27 cellular contexts compared by ENCODE assay signal in genomic region chr9:69496803-69497450, GRCh38.
DNase-seq lines count a peak whose midpoint lies in the region; ATAC-seq, FAIRE-seq and TF ChIP-seq lines count a peak whose summit lies in the region.
"Had no signal": no experiment of that assay in that cellular context is flagged by ENCODE, and none has a peak within 500 bp of the region (broad histone marks: within the 10 kb centered on the region; RNA-seq: fewer than 3 reads in every experiment).

No MANE protein-coding gene starts in this region.

- no peaks in the 10 kb centered on the region for H3K36me3 Mint-ChIP-seq in activated CD4-positive, alpha-beta memory T cell treated with anti-CD3 and anti-CD28 coated beads for 36 hours

- TF ChIP-seq RAD21 in HepG2 (CRISPR knock-in tag; IDR thresholded peaks at IDR 0.05): no peak

- FAIRE-seq in HepG2 (lab: Jason Lieb, UNC) (no peak), GM12891 (lab: Jason Lieb, UNC) (no peak)
- FAIRE-seq: keratinocyte, small intestine had no signal

- H3K27ac Mint-ChIP-seq in activated CD4-positive, alpha-beta memory T cell treated with anti-CD3 and anti-CD28 coated beads for 36 hours: no peak overlapping the region

- peaks cover 2% of the 10 kb centered on the region for H3K27me3 Mint-ChIP-seq in activated CD4-positive, alpha-beta memory T cell treated with anti-CD3 and anti-CD28 coated beads for 36 hours

- no peak overlapping the region for H3K27ac ChIP-seq in HepG2 (ENCODE audit: extremely low read length, insufficient read depth, low read length)
- no peak overlapping the region for H3K27ac ChIP-seq in right lobe of liver
- no peak overlapping the region for H3K27ac ChIP-seq in OCI-LY7 (ENCODE audit: low read depth, low read length, poor library complexity, severe bottlenecking)
- H3K27ac ChIP-seq: GM23248, heart right ventricle, left ventricle myocardium inferior, ovary, PC-9, tibial nerve had no signal

- POLR2A ChIA-PET in HepG2 (lab: Yijun Ruan, JAX) (no interaction called here), OCI-LY7 (lab: Charles Lee) (no interaction called here)
- POLR2A ChIA-PET in activated CD4-positive, alpha-beta memory T cell treated with anti-CD3 and anti-CD28 coated beads for 36 hours (lab: Charles Lee): no interaction called here

- H3K4me1 Mint-ChIP-seq in activated CD4-positive, alpha-beta memory T cell treated with anti-CD3 and anti-CD28 coated beads for 36 hours (ENCODE audit: low read depth): peaks cover 3% of the 10 kb centered on the region

- H3K79me2 ChIP-seq in HepG2 (ENCODE audit: insufficient read depth, low read length): no peaks in the 10 kb centered on the region
- no peaks in the 10 kb centered on the region for H3K79me2 ChIP-seq in OCI-LY7 (ENCODE audit: insufficient read depth, low read depth, low read length)

- H3K36me3 ChIP-seq in HepG2 (replicated peaks in 1 of 2; ENCODE audit: control insufficient read depth in 1 of 2, insufficient read depth in 2 of 2, low read length in 2 of 2) (no peaks in the 10 kb centered on the region), right lobe of liver (no peaks in the 10 kb centered on the region), OCI-LY7 (ENCODE audit: insufficient read depth, low read length) (no peaks in the 10 kb centered on the region)
- H3K36me3 ChIP-seq: BE2C, heart right ventricle, left ventricle myocardium inferior, ovary, tibial nerve had no signal

- CTCF ChIA-PET in HepG2 (lab: Yijun Ruan, JAX; ENCODE audit: low intra/inter-chr PET ratio, low total read pairs): no interaction called here
- CTCF ChIA-PET in activated CD4-positive, alpha-beta memory T cell treated with anti-CD3 and anti-CD28 coated beads for 36 hours (lab: Charles Lee): no interaction called here
- CTCF ChIA-PET in OCI-LY7 (lab: Charles Lee; ENCODE audit: unreplicated experiment): no interaction called here

- H3K9me2 ChIP-seq in OCI-LY7 (ENCODE audit: insufficient read depth, low read length): no peaks in the 10 kb centered on the region

- H3K4me3 ChIP-seq in HepG2 (replicated peaks in 1 of 3; ENCODE audit: insufficient read depth in 1 of 3, low read depth in 2 of 3, low read length in 3 of 3): no peak overlapping the region
- no peak overlapping the region for H3K4me3 ChIP-seq in right lobe of liver
- H3K4me3 ChIP-seq in OCI-LY7 (ENCODE audit: low read depth, low read length, poor library complexity, severe bottlenecking): no peak overlapping the region
- H3K4me3 ChIP-seq: GM23248, heart right ventricle, left ventricle myocardium inferior, ovary, PC-9, tibial nerve had no signal

- intact Hi-C loops in HepG2 (cut with micrococcal nuclease; ENCODE audit: unreplicated experiment): no loop called here
- intact Hi-C loops in right lobe of liver (cut with DNase I): no loop called here
- intact Hi-C loops in activated CD4-positive, alpha-beta memory T cell treated with anti-CD3 and anti-CD28 coated beads for 36 hours (cut with micrococcal nuclease): no loop called here
- intact Hi-C loops in OCI-LY7 (cut with micrococcal nuclease; ENCODE audit: unreplicated experiment): no loop called here

- DNase-seq in HepG2 (ENCODE audit: low spot score): no peak
- no peak for DNase-seq in right lobe of liver
- DNase-seq in activated CD4-positive, alpha-beta memory T cell treated with anti-CD3 and anti-CD28 coated beads for 36 hours: peak; percentile 18
- DNase-seq in stimulated activated naive CD8-positive, alpha-beta T cell treated with anti-CD3 and anti-CD28 coated beads, Interleukin-15, Interleukin-2, amounts not matched to agents 100 U/mL and 50 U/mL, for 24 hours: no peak
- no peak for DNase-seq in OCI-LY7 (ENCODE audit: low spot score)
- no peak for DNase-seq in GM12891 (ENCODE audit: insufficient read length, low spot score)
- DNase-seq: activated gamma-delta T cell treated with Interleukin-2 at 50 U/mL for 16 hours; activated T-cell treated with anti-CD3 and anti-CD28 coated beads, Interleukin-2, amount 50 U/mL, for 1 hour; BE2C; cortex of kidney; GM23248; heart right ventricle; KBM-7; left ventricle myocardium inferior; mesenchymal stem cell; NCI-H1105; NCI-H1930; NCI-H524; ovary; PC-9; Right ventricle myocardium superior; small intestine; stimulated activated CD4-positive, alpha-beta T cell treated with anti-CD3 and anti-CD28 coated beads, Interleukin-2, amount 100 ng/mL, for 48 hours had no signal

- no peak for TF ChIP-seq EP300 in HepG2 (IDR thresholded peaks at IDR 0.05; ENCODE audit: low read depth in 2 of 2, low read length in 2 of 2)
- TF ChIP-seq EP300 in HepG2 (CRISPR knock-in tag; IDR thresholded peaks at IDR 0.05; ENCODE audit: borderline replicate concordance): no peak

- H3K27me3 ChIP-seq in HepG2 (ENCODE audit: control insufficient read depth in 1 of 2, insufficient read depth in 2 of 2, low read length in 2 of 2) (peaks cover 0 to 50% of the 10 kb centered on the region in 2 experiments; a peak in 4 of 5 replicates), right lobe of liver (no peaks in the 10 kb centered on the region)
- H3K27me3 ChIP-seq: BE2C, heart right ventricle, ovary, tibial nerve had no signal

- H3K9ac ChIP-seq in HepG2 (ENCODE audit: insufficient read depth, low read depth, low read length): no peak overlapping the region
- H3K9ac ChIP-seq: GM23248 had no signal

- ATAC-seq in HepG2 (no peak), right lobe of liver (no peak), GM21619 (IDR thresholded peaks at IDR 0.05; ENCODE audit: unreplicated experiment) (peak; percentile 56)
- peak; percentile 52 for ATAC-seq in stimulated activated naive CD8-positive, alpha-beta T cell treated with anti-CD3 and anti-CD28 coated beads, Interleukin-15, Interleukin-2, amounts not matched to agents 100 U/mL and 50 U/mL, for 24 hours
- ATAC-seq: heart right ventricle, SK-N-SH treated with all-trans-retinoic acid at 6 μM for 48 hours had no signal

- H3K4me1 ChIP-seq in HepG2 (ENCODE audit: insufficient read depth, low read length) (no peaks in the 10 kb centered on the region), right lobe of liver (no peaks in the 10 kb centered on the region), OCI-LY7 (ENCODE audit: insufficient read depth, low read length, poor library complexity, severe bottlenecking) (no peaks in the 10 kb centered on the region)
- H3K4me1 ChIP-seq: heart right ventricle, tibial nerve had no signal

- no peaks in the 10 kb centered on the region for H3K9me3 ChIP-seq in HepG2 (ENCODE audit: low read length)
- no peaks in the 10 kb centered on the region for H3K9me3 ChIP-seq in right lobe of liver
- H3K9me3 ChIP-seq in OCI-LY7 (ENCODE audit: low read length): no peaks in the 10 kb centered on the region
- H3K9me3 ChIP-seq: BE2C, heart right ventricle, left ventricle myocardium inferior, ovary, tibial nerve had no signal

- no peak for TF ChIP-seq POLR2A in HepG2 (IDR thresholded peaks at IDR 0.05; ENCODE audit: insufficient read depth in 1 of 2, low read depth in 2 of 2, low read length in 2 of 2)
- no peak for TF ChIP-seq POLR2A in right lobe of liver (IDR thresholded peaks at IDR 0.05)
- no peak for TF ChIP-seq POLR2A in GM12891 (IDR thresholded peaks at IDR 0.05; ENCODE audit: low read depth, low read length)

- H3K4me3 Mint-ChIP-seq in activated CD4-positive, alpha-beta memory T cell treated with anti-CD3 and anti-CD28 coated beads for 36 hours: no peak overlapping the region

- BruUV-seq in HepG2 (replicated peaks; lab: Mats Ljungman, UMichigan) (no TSS peak), OCI-LY7 (replicated peaks; lab: Mats Ljungman, UMichigan) (no TSS peak)

- 35% methylated on average over 4 of the region's 4 CpGs for WGBS in HepG2 (ENCODE audit: low lambda C conversion rate)
- 98% methylated on average over 4 of the region's 4 CpGs for WGBS in right lobe of liver (ENCODE audit: insufficient coverage, low coverage, low lambda C conversion rate, missing lambda C conversion rate)

- H2AFZ ChIP-seq in HepG2 (ENCODE audit: low read length) (no peak overlapping the region), OCI-LY7 (ENCODE audit: low read length) (no peak overlapping the region)
- H2AFZ ChIP-seq: GM23248, PC-9 had no signal

- in situ Hi-C loops in HepG2 (cut with HindIII; ENCODE audit: extremely low pct_ligation_motif_present, low pct_unique_long_range_greater_than_20kb): no loop called here

- H3K9me3 Mint-ChIP-seq in activated CD4-positive, alpha-beta memory T cell treated with anti-CD3 and anti-CD28 coated beads for 36 hours: no peaks in the 10 kb centered on the region

- H3K4me2 ChIP-seq in HepG2 (ENCODE audit: low read depth, low read length) (no peak overlapping the region), OCI-LY7 (ENCODE audit: low read length) (no peak overlapping the region)
- H3K4me2 ChIP-seq: PC-9 had no signal

- TF ChIP-seq CTCF in HepG2 (CRISPR knock-in tag; IDR thresholded peaks at IDR 0.05) (no peak), right lobe of liver (IDR thresholded peaks at IDR 0.05) (no peak), OCI-LY7 (conservative IDR thresholded peaks at IDR 0.05; ENCODE audit: low read length) (no peak)

- H4K20me1 ChIP-seq in HepG2 (ENCODE audit: insufficient read depth, low read length) (no peaks in the 10 kb centered on the region), OCI-LY7 (ENCODE audit: insufficient read depth, low read length) (no peaks in the 10 kb centered on the region)

TF ChIP-seq in HepG2, 621 proteins besides CTCF, POLR2A, EP300 and RAD21:
- TF ChIP-seq NFE2L2 (IDR thresholded peaks at IDR 0.05; ENCODE audit: low read length) (peak; percentile 67), ZNF232 (CRISPR knock-in tag; IDR thresholded peaks at IDR 0.05; ENCODE audit: borderline replicate concordance) (no peak), ZNF614 (CRISPR knock-in tag; IDR thresholded peaks at IDR 0.05; ENCODE audit: borderline replicate concordance) (no peak), MAFK (conservative IDR thresholded peaks at IDR 0.05 in 1 of 2, IDR thresholded peaks at IDR 0.05 in 1 of 2; ENCODE audit: low read length in 2 of 2) (0 out of 4 replicates have a peak, but pooled peaks of 1 of the 2 experiments have one; percentile 23), ZNF234 (CRISPR knock-in tag; conservative IDR thresholded peaks at IDR 0.05) (no peak)

TF ChIP-seq in GM12891, 5 proteins besides CTCF, POLR2A, EP300 and RAD21:
- TF ChIP-seq TAF1 (IDR thresholded peaks at IDR 0.05; ENCODE audit: low read depth, low read length) (no peak), POLR2AphosphoS5 (IDR thresholded peaks at IDR 0.05; ENCODE audit: low read depth, low read length) (no peak), PAX5 (IDR thresholded peaks at IDR 0.05; ENCODE audit: insufficient read depth, low read length, severe bottlenecking) (no peak), POU2F2 (IDR thresholded peaks at IDR 0.05; ENCODE audit: low read depth, low read length) (no peak), SPI1 (IDR thresholded peaks at IDR 0.05; ENCODE audit: low read depth, low read length) (no peak)

Comparison
In these comparisons a context has a peak if more than half of its experiments do, and no peak if none do; other contexts are left out.
1. ATAC-seq: peak in GM21619 (single experiment) and stimulated activated naive CD8-positive, alpha-beta T cell treated with anti-CD3 and anti-CD28 coated beads, Interleukin-15, Interleukin-2, amounts not matched to agents 100 U/mL and 50 U/mL, for 24 hours (single experiment); none in HepG2 (single experiment) and right lobe of liver (0 of 4).